1 cellular context compared by ENCODE assay signal in the genomic region with DNA sequence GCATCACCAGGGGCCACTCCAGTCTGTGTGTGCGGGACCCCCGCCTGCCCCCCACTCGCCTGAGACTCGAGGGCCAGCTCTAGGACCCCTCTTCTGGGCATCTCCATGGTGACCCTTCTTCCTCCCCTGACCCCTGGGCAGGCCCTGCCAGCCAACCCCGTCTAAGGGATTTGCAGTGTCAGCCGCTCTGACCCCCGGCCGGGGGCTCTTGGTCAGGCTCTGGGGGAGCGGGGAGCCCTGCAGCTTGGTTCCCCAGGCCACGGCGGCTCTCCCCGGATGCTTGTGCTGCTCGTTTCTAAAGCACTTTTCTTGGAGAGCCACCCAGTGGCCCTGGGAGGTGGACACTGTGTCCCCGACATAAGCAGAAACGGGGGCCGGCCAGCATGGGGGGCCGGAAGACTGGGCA.
TF ChIP-seq lines count a peak whose summit lies in the region.

No MANE protein-coding gene starts in this region.

TF ChIP-seq in HEK293T, 16 proteins besides CTCF, POLR2A, EP300 and RAD21 (continued from another document):
- TF ChIP-seq SP1 (IDR thresholded peaks at IDR 0.05) (no peak), ARNT (IDR thresholded peaks at IDR 0.05) (no peak), ELF4 (IDR thresholded peaks at IDR 0.05) (no peak)
